In genomic region chr16:71867934-71868333, GRCh38 we compare ENCODE assay signal across 21 cellular contexts. TPM values are rescaled to one million over a fixed set of nuclear protein-coding genes. Genes with fewer than 3 reads are reported as not detected.
DNase-seq lines count a peak whose midpoint lies in the region; ATAC-seq and TF ChIP-seq lines count a peak whose summit lies in the region.
"Had no signal": no experiment of that assay in that cellular context is flagged by ENCODE, and none has a peak within 500 bp of the region (broad histone marks: within the 10 kb centered on the region; RNA-seq: fewer than 3 reads in every experiment).

No MANE protein-coding gene starts in this region.

- intact Hi-C loops in activated B cell treated with CpG ODN at 0.5 μM for 24 hours (cut with micrococcal nuclease) (no loop called here), psoas muscle (cut with DNase I) (no loop called here)

- H3K9me3 ChIP-seq in psoas muscle, result no peaks in the 10 kb centered on the region
- H3K9me3 ChIP-seq: gastroesophageal sphincter, left lung, mucosa of descending colon, stomach had no signal

- H3K27me3 Mint-ChIP-seq in activated B cell treated with CpG ODN at 0.5 μM for 24 hours (no peaks in the 10 kb centered on the region), HFFc6 (ENCODE audit: insufficient read depth) (peaks cover under 1% of the 10 kb centered on the region; the same call in 1 of the 2 replicates)

- no peak overlapping the region for H3K4me3 Mint-ChIP-seq in activated B cell treated with CpG ODN at 0.5 μM for 24 hours
- H3K4me3 Mint-ChIP-seq in HFFc6, result no peak overlapping the region
- H3K4me3 Mint-ChIP-seq: CD14-positive monocyte had no signal

- ATAC-seq in activated B cell treated with CpG ODN at 0.5 μM for 24 hours (ENCODE audit: low read depth) (no peak), psoas muscle (peak in 3 of 4 donors; percentile 61 to 79 (median 61)), GM19324 (IDR thresholded peaks at IDR 0.05; ENCODE audit: low FRiP score, unreplicated experiment) (no peak)
- ATAC-seq: gastroesophageal sphincter, left lung, mucosa of descending colon, right cardiac atrium had no signal

- POLR2A ChIA-PET in activated B cell treated with CpG ODN at 0.5 μM for 24 hours (lab: Charles Lee), result no interaction called here

- H3K27ac ChIP-seq in psoas muscle, result no peak overlapping the region
- H3K27ac ChIP-seq: gastroesophageal sphincter, left lung, stomach had no signal

- peak; percentile 35 to 74 for DNase-seq in NCI-H2081 (lab: John Stamatoyannopoulos, UW)
- no peak for DNase-seq in NCI-H2081 treated with DMSO at 0.1 percent for 48 hours (lab: John Stamatoyannopoulos, UW)
- DNase-seq in NCI-H2107 (lab: John Stamatoyannopoulos, UW), result peak; percentile 29
- DNase-seq in activated B cell treated with CpG ODN at 0.5 μM for 24 hours, result no peak
- DNase-seq in psoas muscle, result no peak
- DNase-seq in NOMO-1 (lab: John Stamatoyannopoulos, UW; ENCODE audit: unreplicated experiment in 2 of 2), result no peak
- no peak for DNase-seq in HFFc6
- DNase-seq: activated gamma-delta T cell, amniotic stem cell, IMR-90, left lung, MM.1S, mucosa of descending colon, NCI-H226, nucleus accumbens, right cardiac atrium, Right ventricle myocardium superior, stomach had no signal

- H3K27ac Mint-ChIP-seq in activated B cell treated with CpG ODN at 0.5 μM for 24 hours (peak overlapping the region; percentile 38), HFFc6 (no peak overlapping the region)
- H3K27ac Mint-ChIP-seq: CD14-positive monocyte had no signal

- no peak overlapping the region for H3K4me3 ChIP-seq in psoas muscle
- H3K4me3 ChIP-seq: gastroesophageal sphincter, left lung, mucosa of descending colon, stomach had no signal

- peaks cover 62% of the 10 kb centered on the region for H3K36me3 Mint-ChIP-seq in activated B cell treated with CpG ODN at 0.5 μM for 24 hours (ENCODE audit: low read depth)
- peaks cover 16% of the 10 kb centered on the region for H3K36me3 Mint-ChIP-seq in HFFc6 (ENCODE audit: low read depth)

- TF ChIP-seq CTCF in activated B cell treated with CpG ODN at 0.5 μM for 24 hours (IDR thresholded peaks at IDR 0.05) (no peak), psoas muscle (IDR thresholded peaks at IDR 0.05) (no peak), HFFc6 (IDR thresholded peaks at IDR 0.05) (no peak; the same call in 1 of the 2 replicates)

- WGBS in psoas muscle, 3 donors, result 94 to 100% (median 96%) methylated on average over 3 of the region's 3 CpGs

- peaks cover 0 to 52% of the 10 kb centered on the region in 2 donors for H3K36me3 ChIP-seq in psoas muscle (ENCODE audit: insufficient read depth in 1 of 2, low read depth in 1 of 2)

- H3K4me1 Mint-ChIP-seq in activated B cell treated with CpG ODN at 0.5 μM for 24 hours (peaks cover 7% of the 10 kb centered on the region), HFFc6 (ENCODE audit: low read depth) (peaks cover 7% of the 10 kb centered on the region)

- H3K9me3 Mint-ChIP-seq in activated B cell treated with CpG ODN at 0.5 μM for 24 hours, result no peaks in the 10 kb centered on the region
- H3K9me3 Mint-ChIP-seq in HFFc6, result no peaks in the 10 kb centered on the region
- H3K9me3 Mint-ChIP-seq: CD14-positive monocyte had no signal

- CTCF ChIA-PET in activated B cell treated with CpG ODN at 0.5 μM for 24 hours (lab: Charles Lee), result interaction anchor here (1.1 kb wide), 1 partner anchor 14 kb away, joined by 4 read pairs; no protein-coding TSS in a partner anchor

- H3K27me3 ChIP-seq in psoas muscle (ENCODE audit: insufficient read depth in 3 of 3, low read length in 2 of 3), result no peaks in the 10 kb centered on the region
- H3K27me3 ChIP-seq: gastroesophageal sphincter, left lung, stomach had no signal

- no peaks in the 10 kb centered on the region for H3K4me1 ChIP-seq in psoas muscle
- H3K4me1 ChIP-seq: gastroesophageal sphincter, left lung, stomach had no signal

RNA-seq across cellular contexts. Expression of gene ZNF821, which starts 16.0 kb away (rescaled TPM):
- total RNA-seq in activated B cell treated with CpG ODN at 0.5 μM for 24 hours (10.6 and 13.6 TPM in 2 replicates), psoas muscle (1 to 10 TPM; 3.1 to 6.1 (median 4.3) TPM)
- 1 to 10 TPM in 2 of 3 donors, under 1 TPM in 1; 0.87 to 4.7 (median 3.0) TPM for polyA plus RNA-seq in psoas muscle
- 1 to 10 TPM; 4.1 to 6.2 (median 4.7) TPM for total RNA-seq in HFFc6 (2021; fragmentation: NEBNext Ultra II Directional; extraction: Animal tissue kit (Norgen Biotek cat#: 25700))

RNA-seq across cellular contexts. Expression of gene ATXN1L, which starts 22.2 kb away (rescaled TPM):
- total RNA-seq in activated B cell treated with CpG ODN at 0.5 μM for 24 hours (24.9 and 28.3 TPM in 2 replicates), psoas muscle (10 to 100 TPM; 18.1 to 28.0 (median 22.4) TPM)
- polyA plus RNA-seq in psoas muscle, result 10 to 100 TPM in 1 of 3 donors, 1 to 10 TPM in 2; 5.9 to 20.1 (median 5.9) TPM
- total RNA-seq in HFFc6 (2021; fragmentation: NEBNext Ultra II Directional; extraction: Animal tissue kit (Norgen Biotek cat#: 25700)), result 10 to 100 TPM; 14.9 to 19.0 (median 17.2) TPM

RNA-seq across cellular contexts. Expression of gene IST1, which starts 27.4 kb away (rescaled TPM):
- total RNA-seq in activated B cell treated with CpG ODN at 0.5 μM for 24 hours (199 and 206 TPM in 2 replicates), psoas muscle (100 to 1,000 TPM in 1 of 4 donors, 10 to 100 TPM in 3; 69.2 to 111 (median 81.6) TPM)
- 100 to 1,000 TPM in 1 of 3 donors, 10 to 100 TPM in 2; 72.5 to 115 (median 85.4) TPM for polyA plus RNA-seq in psoas muscle
- 100 to 1,000 TPM; 113 to 136 (median 125) TPM for total RNA-seq in HFFc6 (2021; fragmentation: NEBNext Ultra II Directional; extraction: Animal tissue kit (Norgen Biotek cat#: 25700))

RNA-seq across cellular contexts. Expression of gene AP1G1, which starts 59.3 kb away (rescaled TPM):
- total RNA-seq in activated B cell treated with CpG ODN at 0.5 μM for 24 hours (112 and 120 TPM in 2 replicates), psoas muscle (10 to 100 TPM; 54.1 to 69.8 (median 62.8) TPM)
- polyA plus RNA-seq in psoas muscle, result 10 to 100 TPM; 19.7 to 67.3 (median 25.6) TPM
- 100 to 1,000 TPM in 5 of 6 experiments, 10 to 100 TPM in 1; 87.5 to 115 (median 106) TPM for total RNA-seq in HFFc6 (2021; fragmentation: NEBNext Ultra II Directional; extraction: Animal tissue kit (Norgen Biotek cat#: 25700))

Comparison
In these comparisons a context has a peak if more than half of its experiments do, and no peak if none do; other contexts are left out.
1. DNase-seq: peak in NCI-H2081 (2 of 2) and NCI-H2107 (single experiment); none in NCI-H2081 treated with DMSO at 0.1 percent for 48 hours (single experiment), activated B cell treated with CpG ODN at 0.5 μM for 24 hours (single experiment), psoas muscle (0 of 2), NOMO-1 (0 of 2) and HFFc6 (single experiment).
2. ATAC-seq: peak in psoas muscle (3 of 4); none in activated B cell treated with CpG ODN at 0.5 μM for 24 hours (single experiment) and GM19324 (single experiment).